ENCODE assay signal across 1 cellular context in the genomic region with DNA sequence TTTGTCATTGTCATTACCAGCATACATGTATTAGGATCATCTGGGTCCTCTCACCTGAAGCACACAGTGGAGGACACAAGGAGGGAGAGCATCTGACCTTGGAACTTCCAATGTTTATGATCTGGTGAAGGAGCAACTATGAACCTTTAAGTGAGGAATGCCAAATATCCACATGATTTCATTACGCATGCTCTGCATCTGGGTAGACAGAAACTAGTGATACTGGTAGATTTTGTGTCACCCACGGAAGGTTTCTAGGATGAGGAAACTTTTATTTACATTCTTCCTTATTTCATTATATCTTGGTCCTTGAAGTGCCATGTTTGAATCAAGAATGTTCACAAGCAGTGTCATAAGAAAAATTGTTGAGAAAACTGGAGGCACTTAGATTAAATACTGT.
TF ChIP-seq lines count a peak whose summit lies in the region.

No MANE protein-coding gene starts in this region.

TF ChIP-seq in SK-N-SH treated with all-trans-retinoic acid at 6 μM for 48 hours, 23 proteins besides CTCF, POLR2A, EP300 and RAD21 (continued from another document):
- TF ChIP-seq, protein P1, sequence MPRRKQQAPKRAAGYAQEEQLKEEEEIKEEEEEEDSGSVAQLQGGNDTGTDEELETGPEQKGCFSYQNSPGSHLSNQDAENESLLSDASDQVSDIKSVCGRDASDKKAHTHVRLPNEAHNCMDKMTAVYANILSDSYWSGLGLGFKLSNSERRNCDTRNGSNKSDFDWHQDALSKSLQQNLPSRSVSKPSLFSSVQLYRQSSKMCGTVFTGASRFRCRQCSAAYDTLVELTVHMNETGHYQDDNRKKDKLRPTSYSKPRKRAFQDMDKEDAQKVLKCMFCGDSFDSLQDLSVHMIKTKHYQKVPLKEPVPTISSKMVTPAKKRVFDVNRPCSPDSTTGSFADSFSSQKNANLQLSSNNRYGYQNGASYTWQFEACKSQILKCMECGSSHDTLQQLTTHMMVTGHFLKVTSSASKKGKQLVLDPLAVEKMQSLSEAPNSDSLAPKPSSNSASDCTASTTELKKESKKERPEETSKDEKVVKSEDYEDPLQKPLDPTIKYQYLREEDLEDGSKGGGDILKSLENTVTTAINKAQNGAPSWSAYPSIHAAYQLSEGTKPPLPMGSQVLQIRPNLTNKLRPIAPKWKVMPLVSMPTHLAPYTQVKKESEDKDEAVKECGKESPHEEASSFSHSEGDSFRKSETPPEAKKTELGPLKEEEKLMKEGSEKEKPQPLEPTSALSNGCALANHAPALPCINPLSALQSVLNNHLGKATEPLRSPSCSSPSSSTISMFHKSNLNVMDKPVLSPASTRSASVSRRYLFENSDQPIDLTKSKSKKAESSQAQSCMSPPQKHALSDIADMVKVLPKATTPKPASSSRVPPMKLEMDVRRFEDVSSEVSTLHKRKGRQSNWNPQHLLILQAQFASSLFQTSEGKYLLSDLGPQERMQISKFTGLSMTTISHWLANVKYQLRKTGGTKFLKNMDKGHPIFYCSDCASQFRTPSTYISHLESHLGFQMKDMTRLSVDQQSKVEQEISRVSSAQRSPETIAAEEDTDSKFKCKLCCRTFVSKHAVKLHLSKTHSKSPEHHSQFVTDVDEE (CRISPR knock-in tag; IDR thresholded peaks at IDR 0.05), result no peak
